ENCODE assay signal across 13 cellular contexts in the genomic region with DNA sequence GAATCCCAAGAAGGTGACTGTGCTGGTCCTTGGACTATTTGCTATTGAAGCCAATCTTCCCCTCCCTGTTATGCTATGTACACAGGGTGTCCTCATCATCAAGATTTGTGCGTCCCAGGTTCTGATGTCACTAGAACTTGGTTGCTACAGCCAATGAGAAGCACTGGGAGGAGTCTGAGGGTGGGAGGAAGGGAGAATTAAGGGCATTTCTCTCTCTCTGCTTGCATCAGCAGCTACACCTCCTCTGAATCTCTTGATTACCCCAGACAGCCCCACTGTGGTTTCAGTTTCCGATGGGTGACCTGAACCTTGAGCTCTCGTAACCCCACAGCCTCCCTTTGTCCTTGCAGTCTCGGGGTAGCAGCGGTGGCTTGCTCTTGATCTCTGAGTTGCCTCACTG.
DNase-seq lines count a peak whose midpoint lies in the region; ATAC-seq and TF ChIP-seq lines count a peak whose summit lies in the region.
"Had no signal": no experiment of that assay in that cellular context is flagged by ENCODE, and none has a peak within 500 bp of the region (broad histone marks: within the 10 kb centered on the region; RNA-seq: fewer than 3 reads in every experiment).

No MANE protein-coding gene starts in this region.

- H3K27me3 ChIP-seq in brain microvascular endothelial cell (replicated peaks) (no peaks in the 10 kb centered on the region), HAP-1 (ENCODE audit: low read depth) (no peaks in the 10 kb centered on the region)

- H3K27me3 Mint-ChIP-seq in activated naive CD8-positive, alpha-beta T cell treated with anti-CD3 and anti-CD28 coated beads, Interleukin-2, amount 10 ng/mL, durations not matched to agents 7 days and 5 days, result no peaks in the 10 kb centered on the region

- in situ Hi-C loops in brain microvascular endothelial cell (cut with HindIII; ENCODE audit: low pct_ligation_motif_present, low sequenced_read_pairs) (no loop called here), HAP-1 (cut with MboI; ENCODE audit: low sequenced_read_pairs) (no loop called here)

- H3K4me1 Mint-ChIP-seq in activated naive CD8-positive, alpha-beta T cell treated with anti-CD3 and anti-CD28 coated beads, Interleukin-2, amount 10 ng/mL, durations not matched to agents 7 days and 5 days, result peaks cover 7% of the 10 kb centered on the region

- H3K4me3 ChIP-seq in brain microvascular endothelial cell (ENCODE audit: low read depth, low read length) (no peak overlapping the region), HAP-1 (no peak overlapping the region)

- CTCF ChIA-PET in GM10248 (lab: Yijun Ruan, JAX), result interaction anchor here (1.2 to 2.9 kb wide), 3 partner anchors 10 to 262 kb away, joined by 3 to 11 read pairs (median 3); no protein-coding TSS in a partner anchor

- H3K27ac ChIP-seq in brain microvascular endothelial cell, result no peak overlapping the region

- H3K36me3 ChIP-seq in brain microvascular endothelial cell (replicated peaks), result no peaks in the 10 kb centered on the region
- no peaks in the 10 kb centered on the region for H3K36me3 ChIP-seq in HAP-1 (replicated peaks)

- intact Hi-C loops in posterior cingulate gyrus (cut with DNase I), result no loop called here

- no peak overlapping the region for H3K4me3 Mint-ChIP-seq in activated naive CD8-positive, alpha-beta T cell treated with anti-CD3 and anti-CD28 coated beads, Interleukin-2, amount 10 ng/mL, durations not matched to agents 7 days and 5 days

- no peaks in the 10 kb centered on the region for H3K36me3 Mint-ChIP-seq in activated naive CD8-positive, alpha-beta T cell treated with anti-CD3 and anti-CD28 coated beads, Interleukin-2, amount 10 ng/mL, durations not matched to agents 7 days and 5 days

- DNase-seq in GM10248 (ENCODE audit: extremely low spot score), result peak; percentile 49
- no peak for DNase-seq in activated naive CD8-positive, alpha-beta T cell treated with anti-CD3 and anti-CD28 coated beads, Interleukin-2, amount 10 ng/mL, durations not matched to agents 7 days and 5 days
- DNase-seq in posterior cingulate gyrus, result no peak
- no peak for DNase-seq in brain microvascular endothelial cell
- DNase-seq in HAP-1 (ENCODE audit: low spot score in 2 of 2), result no peak
- DNase-seq: aorta, Caco-2, NCI-H226, T1000, trophoblast cell had no signal

- TF ChIP-seq CTCF in GM10248 (IDR thresholded peaks at IDR 0.05; ENCODE audit: control extremely low read depth, extremely low read depth, low read depth, missing control alignments) (no peak), brain microvascular endothelial cell (IDR thresholded peaks at IDR 0.05; ENCODE audit: low read depth, low read length, missing control alignments) (no peak)

- H3K9me3 Mint-ChIP-seq in activated naive CD8-positive, alpha-beta T cell treated with anti-CD3 and anti-CD28 coated beads, Interleukin-2, amount 10 ng/mL, durations not matched to agents 7 days and 5 days, result no peaks in the 10 kb centered on the region

- H3K9me3 ChIP-seq in HAP-1, result no peaks in the 10 kb centered on the region
- H3K9me3 ChIP-seq: Caco-2 had no signal

- no peak overlapping the region for H3K27ac Mint-ChIP-seq in activated naive CD8-positive, alpha-beta T cell treated with anti-CD3 and anti-CD28 coated beads, Interleukin-2, amount 10 ng/mL, durations not matched to agents 7 days and 5 days

- POLR2A ChIA-PET in GM10248 (lab: Yijun Ruan, JAX), result no interaction called here
- POLR2A ChIA-PET in activated naive CD8-positive, alpha-beta T cell treated with anti-CD3 and anti-CD28 coated beads, Interleukin-2, amount 10 ng/mL, durations not matched to agents 7 days and 5 days (lab: Charles Lee), result no interaction called here

- peak; percentile 95 for ATAC-seq in GM19023 (IDR thresholded peaks at IDR 0.05; ENCODE audit: unreplicated experiment)
- ATAC-seq in HG03432 (IDR thresholded peaks at IDR 0.05; ENCODE audit: unreplicated experiment), result peak; percentile 80
- ATAC-seq in activated naive CD8-positive, alpha-beta T cell treated with anti-CD3 and anti-CD28 coated beads, Interleukin-2, amount 10 ng/mL, durations not matched to agents 7 days and 5 days (ENCODE audit: low read depth), result peak; percentile 75
- ATAC-seq in GM21737 (IDR thresholded peaks at IDR 0.05; ENCODE audit: unreplicated experiment), result no peak

- peaks cover 13% of the 10 kb centered on the region for H3K4me1 ChIP-seq in HAP-1
- H3K4me1 ChIP-seq: Caco-2 had no signal
